Comparison of ENCODE assay signal across 17 cellular contexts in the genomic region with DNA sequence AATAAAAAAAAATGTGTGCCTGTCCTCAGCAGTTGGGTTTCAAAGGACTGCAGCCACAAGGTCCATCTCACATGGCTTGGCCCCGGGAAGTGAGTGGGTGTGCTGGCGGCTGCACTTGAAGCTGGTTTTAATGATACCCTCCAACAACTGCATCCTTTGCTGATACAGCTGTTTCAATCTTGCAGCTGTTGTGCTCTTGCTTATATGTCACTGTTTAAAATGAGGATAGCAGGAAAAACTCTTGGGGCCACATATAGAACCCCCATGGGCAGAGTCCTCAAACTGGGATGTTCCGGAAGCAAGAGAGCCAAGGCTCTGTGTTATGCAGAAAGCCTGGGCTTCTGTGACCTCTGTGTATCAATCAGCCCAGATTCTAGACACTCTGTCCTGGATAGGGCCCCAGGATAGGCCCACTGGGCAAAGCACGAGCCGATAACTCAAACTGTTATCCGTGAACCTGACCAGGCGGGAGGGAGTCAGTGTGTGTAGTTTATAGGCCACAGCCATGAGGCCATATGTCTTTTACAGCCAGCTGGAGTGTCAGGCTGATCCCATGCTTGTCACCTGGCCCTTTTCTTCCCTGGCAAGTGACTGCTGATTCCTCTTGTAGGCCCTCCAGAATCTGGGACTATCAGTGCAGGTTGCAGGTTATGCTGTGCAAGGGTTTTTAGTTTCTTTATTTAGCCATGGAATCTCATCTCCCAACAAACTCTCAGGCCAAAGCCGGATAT.
DNase-seq lines count a peak whose midpoint lies in the region; ATAC-seq and TF ChIP-seq lines count a peak whose summit lies in the region.
"Had no signal": no experiment of that assay in that cellular context is flagged by ENCODE, and none has a peak within 500 bp of the region (broad histone marks: within the 10 kb centered on the region; RNA-seq: fewer than 3 reads in every experiment).

No MANE protein-coding gene starts in this region.

- H3K79me1 ChIP-seq in IMR-90 (ENCODE audit: low read depth in 1 of 2, low read length in 2 of 2): no peaks in the 10 kb centered on the region

- dilution Hi-C loops in IMR-90 (cut with HindIII; ENCODE audit: low sequenced_read_pairs, unreplicated experiment): no loop called here

- no peaks in the 10 kb centered on the region for H4K20me1 ChIP-seq in IMR-90 (ENCODE audit: insufficient read depth, low read length)

- H3K27ac ChIP-seq in IMR-90 (ENCODE audit: insufficient read depth, low read length): no peak overlapping the region
- H3K27ac ChIP-seq in VCaP: peak overlapping the region; percentile 55
- peak overlapping the region in 1 of 2 donors; percentile 37 for H3K27ac ChIP-seq in testis
- H3K27ac ChIP-seq: Peyer's patch had no signal

- no peak overlapping the region for H2BK15ac ChIP-seq in IMR-90 (ENCODE audit: low read depth, low read length)

- H3K4ac ChIP-seq in IMR-90 (ENCODE audit: low read depth, low read length): no peak overlapping the region

- H3K4me3 ChIP-seq in IMR-90 (ENCODE audit: insufficient read depth, low read depth, low read length): no peak overlapping the region
- H3K4me3 ChIP-seq in skeletal muscle satellite cell (ENCODE audit: low read length): no peak overlapping the region
- H3K4me3 ChIP-seq in testis: no peak overlapping the region
- H3K4me3 ChIP-seq: GM23338, Peyer's patch had no signal

- in situ Hi-C loops in IMR-90 (cut with MboI; ENCODE audit: low sequenced_read_pairs): no loop called here

- no peak overlapping the region for H3K56ac ChIP-seq in IMR-90 (ENCODE audit: extremely low read depth, insufficient read depth, low read length)

- H2AK9ac ChIP-seq in IMR-90 (replicated peaks; ENCODE audit: low read depth, low read length, poor library complexity): no peak overlapping the region

- no peak overlapping the region for H3K14ac ChIP-seq in IMR-90 (replicated peaks; ENCODE audit: low read depth, low read length)

- 100% methylated on average over 1 of the region's 8 CpGs; no CpG with 5 or more reads in 1 of the 2 experiments for WGBS in IMR-90 (ENCODE audit: extremely low coverage in 2 of 2, insufficient read length in 1 of 2), 2 experiments
- WGBS in testis, 2 donors: 63 to 73% methylated on average over 4 to 8 of the region's 8 CpGs

- intact Hi-C loops in IMR-90 (cut with micrococcal nuclease) (no loop called here), testis (cut with DNase I; ENCODE audit: low total_unique reads) (no loop called here)

- no peak overlapping the region for H2BK120ac ChIP-seq in IMR-90 (ENCODE audit: low read depth, low read length)

- DNase-seq in IMR-90 (no peak), left kidney (ENCODE audit: low read depth, low spot score) (peak; percentile 50), testis (no peak)
- DNase-seq: CD4-positive, alpha-beta memory T cell; DND-41; GF-D8; NCI-H1092; NCI-H2107; NCI-H345; NCI-H526 treated with DMSO at 0.1 percent for 48 hours; Peyer's patch; SIG-M5 had no signal

- H3K18ac ChIP-seq in IMR-90 (ENCODE audit: low read depth, low read length): no peak overlapping the region

- H3K23ac ChIP-seq in IMR-90 (ENCODE audit: low read depth, low read length): no peak overlapping the region

- H3K36me3 ChIP-seq in IMR-90 (ENCODE audit: control insufficient read depth, insufficient read depth, low read length): no peaks in the 10 kb centered on the region
- no peaks in the 10 kb centered on the region for H3K36me3 ChIP-seq in skeletal muscle satellite cell (ENCODE audit: insufficient read depth, low read length)
- H3K36me3 ChIP-seq in testis (ENCODE audit: low read depth, missing control alignments): no peaks in the 10 kb centered on the region
- H3K36me3 ChIP-seq: Peyer's patch had no signal

- peaks cover 8% of the 10 kb centered on the region for H3K9me1 ChIP-seq in IMR-90 (ENCODE audit: insufficient read depth, low read length)

- BruUV-seq in IMR-90 (replicated peaks; lab: Mats Ljungman, UMichigan): no TSS peak

- H4K91ac ChIP-seq in IMR-90 (ENCODE audit: insufficient read depth, low read depth, low read length): no peak overlapping the region

- H3K9ac ChIP-seq in IMR-90 (ENCODE audit: low read depth, low read length) (no peak overlapping the region), skeletal muscle satellite cell (ENCODE audit: low read depth, low read length) (peak overlapping the region; percentile 18)

- H4K8ac ChIP-seq in IMR-90 (ENCODE audit: low read depth in 2 of 2, low read length in 2 of 2): no peak overlapping the region

- H3K4me2 ChIP-seq in IMR-90 (ENCODE audit: low read depth, low read length) (no peak overlapping the region), skeletal muscle satellite cell (ENCODE audit: low read length) (no peak overlapping the region)
- H3K4me2 ChIP-seq: GM23338 had no signal

- no peak for TF ChIP-seq RAD21 in IMR-90 (IDR thresholded peaks at IDR 0.05; ENCODE audit: low read length)

- ATAC-seq in IMR-90 (ENCODE audit: low read depth) (no peak), HG03460 (IDR thresholded peaks at IDR 0.05; ENCODE audit: unreplicated experiment) (no peak), GM21529 (IDR thresholded peaks at IDR 0.05; ENCODE audit: unreplicated experiment) (no peak)
- ATAC-seq: GM23338 had no signal

- CTCF ChIA-PET in IMR-90 (lab: Yijun Ruan, JAX): no interaction called here

- peak overlapping the region; percentile 43; the same call in 1 of the 2 replicates for H2AK5ac ChIP-seq in IMR-90 (ENCODE audit: low read depth, low read length)

- H2AFZ ChIP-seq in IMR-90 (replicated peaks; ENCODE audit: low read length, poor library complexity): no peak overlapping the region
- H2AFZ ChIP-seq: GM23338 had no signal

- TF ChIP-seq CTCF in IMR-90 (conservative IDR thresholded peaks at IDR 0.05; ENCODE audit: low read depth, low read length): no peak
- no peak for TF ChIP-seq CTCF in VCaP (conservative IDR thresholded peaks at IDR 0.05)
- TF ChIP-seq CTCF in testis (IDR thresholded peaks at IDR 0.05): no peak

- POLR2A ChIA-PET in IMR-90 (lab: Charles Lee; ENCODE audit: unreplicated experiment): no interaction called here

- H2BK20ac ChIP-seq in IMR-90 (ENCODE audit: low read depth, low read length): no peak overlapping the region

- TF ChIP-seq POLR2A in IMR-90 (IDR thresholded peaks at IDR 0.05; ENCODE audit: low read depth, low read length) (no peak), testis (IDR thresholded peaks at IDR 0.05) (no peak)

- H3K4me1 ChIP-seq in IMR-90 (ENCODE audit: control insufficient read depth, insufficient read depth, low read length) (peaks cover 15% of the 10 kb centered on the region), skeletal muscle satellite cell (ENCODE audit: control insufficient read depth, insufficient read depth, low read length) (peaks cover 45% of the 10 kb centered on the region), testis (peaks cover 34% of the 10 kb centered on the region)

- H3K27me3 ChIP-seq in IMR-90 (ENCODE audit: control insufficient read depth, insufficient read depth, low read length): no peaks in the 10 kb centered on the region; the same call in 1 of the 2 replicates
- no peaks in the 10 kb centered on the region for H3K27me3 ChIP-seq in skeletal muscle satellite cell (ENCODE audit: control insufficient read depth, insufficient read depth, low read length)
- H3K27me3 ChIP-seq in testis: no peaks in the 10 kb centered on the region
- H3K27me3 ChIP-seq: Peyer's patch had no signal

- H4K5ac ChIP-seq in IMR-90 (ENCODE audit: low read depth, low read length): no peak overlapping the region

- peaks cover 2% of the 10 kb centered on the region for H3K9me3 ChIP-seq in IMR-90 (ENCODE audit: control insufficient read depth, insufficient read depth, low read length)
- H3K9me3 ChIP-seq in skeletal muscle satellite cell (replicated peaks; ENCODE audit: low read length): no peaks in the 10 kb centered on the region
- H3K9me3 ChIP-seq in testis: no peaks in the 10 kb centered on the region
- H3K9me3 ChIP-seq: Peyer's patch had no signal

- H2BK5ac ChIP-seq in IMR-90 (ENCODE audit: low read depth, low read length, poor library complexity, severe bottlenecking): no peak overlapping the region

TF ChIP-seq in IMR-90, 13 proteins besides CTCF, POLR2A, EP300 and RAD21:
- TF ChIP-seq, protein P1, sequence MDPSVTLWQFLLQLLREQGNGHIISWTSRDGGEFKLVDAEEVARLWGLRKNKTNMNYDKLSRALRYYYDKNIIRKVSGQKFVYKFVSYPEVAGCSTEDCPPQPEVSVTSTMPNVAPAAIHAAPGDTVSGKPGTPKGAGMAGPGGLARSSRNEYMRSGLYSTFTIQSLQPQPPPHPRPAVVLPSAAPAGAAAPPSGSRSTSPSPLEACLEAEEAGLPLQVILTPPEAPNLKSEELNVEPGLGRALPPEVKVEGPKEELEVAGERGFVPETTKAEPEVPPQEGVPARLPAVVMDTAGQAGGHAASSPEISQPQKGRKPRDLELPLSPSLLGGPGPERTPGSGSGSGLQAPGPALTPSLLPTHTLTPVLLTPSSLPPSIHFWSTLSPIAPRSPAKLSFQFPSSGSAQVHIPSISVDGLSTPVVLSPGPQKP (IDR thresholded peaks at IDR 0.05; ENCODE audit: borderline replicate concordance, low read depth, low read length): no peak
- TF ChIP-seq MAFK (IDR thresholded peaks at IDR 0.05; ENCODE audit: low read depth, low read length): no peak
- TF ChIP-seq FOS (IDR thresholded peaks at IDR 0.05; ENCODE audit: low read depth, low read length): no peak
- no peak for TF ChIP-seq MXI1 (IDR thresholded peaks at IDR 0.05; ENCODE audit: borderline replicate concordance, low read depth, low read length)
- no peak for TF ChIP-seq MAZ (IDR thresholded peaks at IDR 0.05; ENCODE audit: borderline replicate concordance, low read depth, low read length)
